In genomic region chr19:50347089-50347581, GRCh38 we compare ENCODE assay signal across 8 cellular contexts. TPM values are rescaled to one million over a fixed set of nuclear protein-coding genes. Genes with fewer than 3 reads are reported as not detected.
DNase-seq lines count a peak whose midpoint lies in the region; ATAC-seq, FAIRE-seq and TF ChIP-seq lines count a peak whose summit lies in the region.
"Not testable (repeated sequence)": the region's sequence is repeated elsewhere in the genome, so short reads cannot be mapped to it uniquely, and the experiment has no call there.
"Had no signal": no experiment of that assay in that cellular context is flagged by ENCODE, and none has a peak within 500 bp of the region (broad histone marks: within the 10 kb centered on the region; RNA-seq: fewer than 3 reads in every experiment).

No MANE protein-coding gene starts in this region.

- not testable (repeated sequence) for H3K18ac ChIP-seq in trophoblast cell (ENCODE audit: low read length)

- peak overlapping the region; percentile 61 for H3K4me2 ChIP-seq in Karpas-422 (ENCODE audit: low read depth, low read length, poor library complexity, severe bottlenecking)
- peak overlapping the region; percentile 45 for H3K4me2 ChIP-seq in trophoblast cell (ENCODE audit: low read length)

- H3K27ac ChIP-seq in Karpas-422 (ENCODE audit: low read length) (peak overlapping the region; percentile 95), trophoblast cell (ENCODE audit: low read depth, low read length) (peak overlapping the region; percentile 59)

- not testable (repeated sequence) for H3K27me3 ChIP-seq in Karpas-422 (ENCODE audit: low read length); trophoblast cell (ENCODE audit: insufficient read depth, low read length)

- not testable (repeated sequence) for H4K20me1 ChIP-seq in Karpas-422 (ENCODE audit: insufficient read depth, low read depth, low read length)

- peak; percentile 80 for FAIRE-seq in GM12891 (lab: Jason Lieb, UNC)

- H3K9me3 Mint-ChIP-seq in T-cell; activated T-cell treated with anti-CD3 and anti-CD28 coated beads, Interleukin-2, amount 50 U/mL, for 4 hours; central memory CD8-positive, alpha-beta T cell: not testable (repeated sequence)

- DNase-seq in GM12891 (ENCODE audit: insufficient read length, low spot score); T-cell; activated T-cell treated with anti-CD3 and anti-CD28 coated beads, Interleukin-2, amount 50 U/mL, for 4 hours; central memory CD8-positive, alpha-beta T cell (ENCODE audit: low spot score in 2 of 2); trophoblast cell: not testable (repeated sequence)
- peak; percentile 93 for DNase-seq in Karpas-422

- peak overlapping the region; percentile 58 for H3K9ac ChIP-seq in Karpas-422 (ENCODE audit: low read length)
- H3K9ac ChIP-seq in trophoblast cell (ENCODE audit: low read length): not testable (repeated sequence)

- not testable (repeated sequence) for H2BK5ac ChIP-seq in trophoblast cell (ENCODE audit: low read depth, low read length, poor library complexity)

- H3K36me3 ChIP-seq in Karpas-422 (ENCODE audit: insufficient read depth, low read length): not testable (repeated sequence)
- peaks cover 12 to 14% of the 10 kb centered on the region in 2 experiments for H3K36me3 ChIP-seq in trophoblast cell (ENCODE audit: control insufficient read depth in 1 of 2, insufficient read depth in 2 of 2, low read length in 2 of 2)

- H3K14ac ChIP-seq in trophoblast cell (ENCODE audit: low read length): not testable (repeated sequence)

- peak overlapping the region; percentile 80 to 82 for H3K27ac Mint-ChIP-seq in T-cell
- peak overlapping the region; percentile 24 for H3K27ac Mint-ChIP-seq in central memory CD8-positive, alpha-beta T cell (ENCODE audit: low read depth)

- H3K23ac ChIP-seq in trophoblast cell (ENCODE audit: low read length): not testable (repeated sequence)

- POLR2A ChIA-PET in T-cell (lab: Charles Lee): interaction anchor here in 1 of 2 donors (0.6 kb wide), 1 partner anchor 11 kb away, joined by 9 read pairs; no protein-coding TSS in a partner anchor

- H3K36me3 Mint-ChIP-seq in T-cell; activated T-cell treated with anti-CD3 and anti-CD28 coated beads, Interleukin-2, amount 50 U/mL, for 4 hours (ENCODE audit: insufficient read depth); central memory CD8-positive, alpha-beta T cell (ENCODE audit: insufficient read depth): not testable (repeated sequence)

- not testable (repeated sequence) for H3K27me3 Mint-ChIP-seq in T-cell; activated T-cell treated with anti-CD3 and anti-CD28 coated beads, Interleukin-2, amount 50 U/mL, for 4 hours (ENCODE audit: low read depth); central memory CD8-positive, alpha-beta T cell

- peaks cover 79% of the 10 kb centered on the region for H3K4me1 ChIP-seq in Karpas-422 (ENCODE audit: low read length)
- H3K4me1 ChIP-seq in trophoblast cell (ENCODE audit: control insufficient read depth in 1 of 2, insufficient read depth in 2 of 2, low read length in 2 of 2): peaks cover 14 to 16% of the 10 kb centered on the region in 2 experiments

- not testable (repeated sequence) for H3K9me2 ChIP-seq in Karpas-422 (replicated peaks; ENCODE audit: insufficient read depth, low read length)

- H2AK5ac ChIP-seq in trophoblast cell (ENCODE audit: low read length): not testable (repeated sequence)

- H3K79me1 ChIP-seq in trophoblast cell (ENCODE audit: low read length): not testable (repeated sequence)

- H4K91ac ChIP-seq in trophoblast cell (ENCODE audit: low read depth, low read length): not testable (repeated sequence)

- not testable (repeated sequence) for H4K12ac ChIP-seq in trophoblast cell (ENCODE audit: low read depth, low read length)

- peaks cover 18% of the 10 kb centered on the region for H3K79me2 ChIP-seq in Karpas-422 (ENCODE audit: low read length)
- not testable (repeated sequence) for H3K79me2 ChIP-seq in trophoblast cell (ENCODE audit: control insufficient read depth, insufficient read depth, low read length, poor library complexity)

- WGBS in trophoblast cell (ENCODE audit: extremely low coverage, insufficient coverage, insufficient read length): no CpG with 5 or more reads among the region's 8 CpGs

- CTCF ChIA-PET in T-cell (lab: Charles Lee): not testable (repeated sequence)

- H2BK120ac ChIP-seq in trophoblast cell (ENCODE audit: insufficient read depth, low read length, poor library complexity): not testable (repeated sequence)

- not testable (repeated sequence) for H4K8ac ChIP-seq in trophoblast cell (ENCODE audit: low read depth, low read length)

- H2BK12ac ChIP-seq in trophoblast cell (ENCODE audit: low read length): not testable (repeated sequence)

- H2AFZ ChIP-seq in Karpas-422 (ENCODE audit: low read length): peak overlapping the region; percentile 22
- not testable (repeated sequence) for H2AFZ ChIP-seq in trophoblast cell (ENCODE audit: insufficient read depth, low read length, poor library complexity)

- ATAC-seq in GM21423 (IDR thresholded peaks at IDR 0.05; ENCODE audit: unreplicated experiment): peak; percentile 46
- ATAC-seq in T-cell (replicated peaks in 1 of 4): not testable (repeated sequence)
- ATAC-seq in activated T-cell treated with anti-CD3 and anti-CD28 coated beads, Interleukin-2, amount 50 U/mL, for 4 hours: peak; percentile 83 to 88
- ATAC-seq in central memory CD8-positive, alpha-beta T cell (replicated peaks; ENCODE audit: extremely low read depth, poor library complexity, severe bottlenecking): peak; percentile 28

- H3K4ac ChIP-seq in trophoblast cell (ENCODE audit: low read depth, low read length): not testable (repeated sequence)

- peak overlapping the region; percentile 42 to 60 (median 49) for H3K4me3 Mint-ChIP-seq in T-cell
- peak overlapping the region; percentile 42 for H3K4me3 Mint-ChIP-seq in activated T-cell treated with anti-CD3 and anti-CD28 coated beads, Interleukin-2, amount 50 U/mL, for 4 hours
- peak overlapping the region; percentile 55 for H3K4me3 Mint-ChIP-seq in central memory CD8-positive, alpha-beta T cell

- not testable (repeated sequence) for H3K9me3 ChIP-seq in Karpas-422 (ENCODE audit: low read length); trophoblast cell (ENCODE audit: insufficient read depth, low read depth, low read length)

- H3K4me1 Mint-ChIP-seq in T-cell: peaks cover 10 to 19% (median 12%) of the 10 kb centered on the region in 3 donors
- peaks cover 21% of the 10 kb centered on the region for H3K4me1 Mint-ChIP-seq in activated T-cell treated with anti-CD3 and anti-CD28 coated beads, Interleukin-2, amount 50 U/mL, for 4 hours (ENCODE audit: low read depth)
- peaks cover 15% of the 10 kb centered on the region for H3K4me1 Mint-ChIP-seq in central memory CD8-positive, alpha-beta T cell

- peak overlapping the region; percentile 35 for H3K4me3 ChIP-seq in Karpas-422 (ENCODE audit: low read length)
- not testable (repeated sequence) for H3K4me3 ChIP-seq in trophoblast cell (ENCODE audit: low read depth, low read length)

- TF ChIP-seq POLR2A in GM12891 (IDR thresholded peaks at IDR 0.05; ENCODE audit: low read depth, low read length): not testable (repeated sequence)

TF ChIP-seq in GM12891, 5 proteins besides CTCF, POLR2A, EP300 and RAD21:
- peak; percentile 0 for TF ChIP-seq PAX5 (IDR thresholded peaks at IDR 0.05; ENCODE audit: insufficient read depth, low read length, severe bottlenecking)
- peak; percentile 89 for TF ChIP-seq SPI1 (IDR thresholded peaks at IDR 0.05; ENCODE audit: low read depth, low read length)

RNA-seq across cellular contexts. Expression of gene KCNC3, which starts 18.0 kb away (rescaled TPM):
- polyA plus RNA-seq in GM12891 (2012; ENCODE audit: low read depth, missing spikeins): 2.3 TPM
- total RNA-seq in Karpas-422 (2014; rRNA removed; shearing (Covaris generic); ENCODE audit: low replicate concordance): 10.8 and 18.1 TPM in 2 replicates
- 1 to 10 TPM in 4 of 5 donors, under 1 TPM in 1; 0.75 to 4.3 (median 1.5) TPM for total RNA-seq in T-cell
- total RNA-seq in activated T-cell treated with anti-CD3 and anti-CD28 coated beads, Interleukin-2, amount 50 U/mL, for 4 hours: 1 to 10 TPM; 4.1 to 5.6 (median 4.6) TPM
- 22.5 and 22.6 TPM in 2 replicates for polyA plus RNA-seq in trophoblast cell (2013)

RNA-seq across cellular contexts. Expression of gene NAPSA, which starts 18.3 kb away (rescaled TPM):
- polyA plus RNA-seq in GM12891 (2012; ENCODE audit: low read depth, missing spikeins): 21.5 TPM
- 0.11 and 2.3 TPM in 2 replicates for total RNA-seq in Karpas-422 (2014; rRNA removed; shearing (Covaris generic); ENCODE audit: low replicate concordance)
- 1 to 10 TPM; 2.6 to 7.1 (median 3.0) TPM for total RNA-seq in T-cell
- total RNA-seq in activated T-cell treated with anti-CD3 and anti-CD28 coated beads, Interleukin-2, amount 50 U/mL, for 4 hours: 10 to 100 TPM in 2 of 3 donors, 1 to 10 TPM in 1; 9.1 to 21.1 (median 10.4) TPM
- polyA plus RNA-seq in trophoblast cell (2013): 0.25 and 0.26 TPM in 2 replicates
- total RNA-seq: thoracic aorta had no signal

RNA-seq across cellular contexts. Expression of gene NR1H2, which starts 29.1 kb away (rescaled TPM):
- 33.6 TPM for polyA plus RNA-seq in GM12891 (2012; ENCODE audit: low read depth, missing spikeins)
- total RNA-seq in Karpas-422 (2014; rRNA removed; shearing (Covaris generic); ENCODE audit: low replicate concordance): 68.2 and 120 TPM in 2 replicates
- total RNA-seq in T-cell: 100 to 1,000 TPM; 109 to 236 (median 117) TPM
- total RNA-seq in activated T-cell treated with anti-CD3 and anti-CD28 coated beads, Interleukin-2, amount 50 U/mL, for 4 hours: 100 to 1,000 TPM; 106 to 107 (median 106) TPM
- 21.2 and 22.6 TPM in 2 replicates for polyA plus RNA-seq in trophoblast cell (2013)

RNA-seq across cellular contexts. Expression of gene POLD1, which starts 37.0 kb away (rescaled TPM):
- 63.4 TPM for polyA plus RNA-seq in GM12891 (2012; ENCODE audit: low read depth, missing spikeins)
- total RNA-seq in Karpas-422 (2014; rRNA removed; shearing (Covaris generic); ENCODE audit: low replicate concordance): 53.4 and 98.8 TPM in 2 replicates
- 10 to 100 TPM; 32.9 to 67.1 (median 54.0) TPM for total RNA-seq in T-cell
- 100 to 1,000 TPM; 182 to 246 (median 214) TPM for total RNA-seq in activated T-cell treated with anti-CD3 and anti-CD28 coated beads, Interleukin-2, amount 50 U/mL, for 4 hours
- polyA plus RNA-seq in trophoblast cell (2013): 42.3 and 44.2 TPM in 2 replicates
